In genomic region chr9:136597965-136598364, GRCh38 we compare ENCODE assay signal across 17 cellular contexts.
"Had no signal": no experiment of that assay in that cellular context is flagged by ENCODE, and none has a peak within 500 bp of the region (broad histone marks: within the 10 kb centered on the region; RNA-seq: fewer than 3 reads in every experiment).

No MANE protein-coding gene starts in this region.

- H3K36me3 ChIP-seq: neutrophil, stomach had no signal

- H3K4me3 ChIP-seq: stomach, testis had no signal

- DNase-seq: activated CD4-positive, alpha-beta T cell treated with anti-CD3 and anti-CD28 coated beads, Interleukin-2, amount 10 ng/mL, durations not matched to agents 24 days and 14 days; activated CD4-positive, CD25-positive, alpha-beta regulatory T cell; activated CD8-positive, alpha-beta memory T cell treated with anti-CD3 and anti-CD28 coated beads, Interleukin-2, amount 50 U/mL, for 4 hours; activated CD8-positive, alpha-beta T cell treated with anti-CD3 and anti-CD28 coated beads, Interleukin-2, amount 10 ng/mL, durations not matched to agents 7 days and 5 days; activated effector memory CD4-positive, alpha-beta T cell treated with anti-CD3 and anti-CD28 coated beads, Interleukin-2, amount 50 U/mL, for 16 hours; activated T-cell treated with anti-CD3 and anti-CD28 coated beads, Interleukin-2, amount 50 U/mL, for 48 hours; central memory CD4-positive, alpha-beta T cell; cortex of kidney; effector CD8-positive, alpha-beta T cell; foreskin keratinocyte; naive B cell; stimulated activated CD4-positive, alpha-beta T cell treated with anti-CD3 and anti-CD28 coated beads, Interleukin-12 subunit alpha, Interleukin-12 subunit beta, amount 100 ng/mL, for 4 hours; stimulated activated CD4-positive, alpha-beta T cell treated with anti-CD3 and anti-CD28 coated beads, Interleukin-2, amount 100 ng/mL, for 24 hours; stomach; testis had no signal

- ATAC-seq: activated CD8-positive, alpha-beta T cell treated with anti-CD3 and anti-CD28 coated beads, Interleukin-2, amount 10 ng/mL, durations not matched to agents 7 days and 5 days; foreskin keratinocyte had no signal

- H3K27ac ChIP-seq: foreskin keratinocyte, neutrophil, stomach had no signal

- H3K27me3 ChIP-seq: testis had no signal

- FAIRE-seq: TTC549 had no signal

- H3K9me3 ChIP-seq: neutrophil, stomach, testis had no signal
